16 cellular contexts compared by ENCODE assay signal in genomic region chr19:11194173-11194572, GRCh38. TPM values are rescaled to one million over a fixed set of nuclear protein-coding genes. Genes with fewer than 3 reads are reported as not detected.
A peak's percentile ranks its signal among the peaks of the same experiment; 100 is the strongest.
DNase-seq lines count a peak whose midpoint lies in the region; ATAC-seq and TF ChIP-seq lines count a peak whose summit lies in the region.
"Had no signal": no experiment of that assay in that cellular context is flagged by ENCODE, and none has a peak within 500 bp of the region (broad histone marks: within the 10 kb centered on the region; RNA-seq: fewer than 3 reads in every experiment).

No MANE protein-coding gene starts in this region.

- DNase-seq in AG10803 (ENCODE audit: low read depth) (no peak), glutamatergic neuron (no peak), endothelial cell (ENCODE audit: low spot score) (no peak), natural killer cell (no peak), 8988T (no peak), MCF 10A (ENCODE audit: unreplicated experiment) (no peak)
- DNase-seq: activated CD8-positive, alpha-beta memory T cell treated with anti-CD3 and anti-CD28 coated beads for 24 hours; activated effector memory CD4-positive, alpha-beta T cell treated with Interleukin-2 at 50 U/mL for 16 hours; DMS79; hypothalamus had no signal

- peaks cover 18 to 26% (median 20%) of the 10 kb centered on the region in 3 donors for H3K36me3 ChIP-seq in skeletal muscle tissue (ENCODE audit: control insufficient read depth in 3 of 3, insufficient read depth in 3 of 3, low read length in 3 of 3)
- H3K36me3 ChIP-seq: neural progenitor cell had no signal

- no peaks in the 10 kb centered on the region for H3K4me1 Mint-ChIP-seq in glutamatergic neuron (ENCODE audit: low read depth, unreplicated experiment)
- peaks cover 11% of the 10 kb centered on the region for H3K4me1 Mint-ChIP-seq in endothelial cell (ENCODE audit: unreplicated experiment)
- peaks cover 0 to 15% of the 10 kb centered on the region in 2 donors for H3K4me1 Mint-ChIP-seq in natural killer cell
- H3K4me1 Mint-ChIP-seq in MCF 10A (ENCODE audit: insufficient read depth, unreplicated experiment) = peaks cover 17% of the 10 kb centered on the region

- CTCF ChIA-PET in MCF 10A (lab: Yijun Ruan, JAX) = interaction anchor here (0.5 to 0.7 kb wide), 2 partner anchors 114 to 267 kb away, joined by 3 read pairs; no protein-coding TSS in a partner anchor

- H3K27ac Mint-ChIP-seq in glutamatergic neuron (ENCODE audit: unreplicated experiment) (peak overlapping the region; percentile 70), endothelial cell (ENCODE audit: unreplicated experiment) (no peak overlapping the region), natural killer cell (no peak overlapping the region), MCF 10A (ENCODE audit: low read depth, unreplicated experiment) (no peak overlapping the region)
- H3K27ac Mint-ChIP-seq: neural progenitor cell had no signal

- H3K9me3 Mint-ChIP-seq in glutamatergic neuron (ENCODE audit: unreplicated experiment) (peaks cover 3% of the 10 kb centered on the region), endothelial cell (ENCODE audit: unreplicated experiment) (no peaks in the 10 kb centered on the region), natural killer cell (no peaks in the 10 kb centered on the region), MCF 10A (ENCODE audit: unreplicated experiment) (no peaks in the 10 kb centered on the region)
- H3K9me3 Mint-ChIP-seq: neural progenitor cell had no signal

- peak overlapping the region; percentile 7 for H3K27ac ChIP-seq in skeletal muscle tissue (ENCODE audit: low read depth, low read length)
- H3K27ac ChIP-seq: C4-2B, neural progenitor cell had no signal

- H3K9me3 ChIP-seq in skeletal muscle tissue (ENCODE audit: control insufficient read depth in 3 of 3, low read length in 3 of 3) = peaks cover 0 to 3% (median 0%) of the 10 kb centered on the region in 3 donors
- H3K9me3 ChIP-seq: SJCRH30 had no signal

- H3K4me3 Mint-ChIP-seq in glutamatergic neuron (ENCODE audit: unreplicated experiment) (no peak overlapping the region), endothelial cell (ENCODE audit: unreplicated experiment) (no peak overlapping the region), natural killer cell (no peak overlapping the region), MCF 10A (ENCODE audit: unreplicated experiment) (no peak overlapping the region)
- H3K4me3 Mint-ChIP-seq: neural progenitor cell had no signal

- peak overlapping the region; percentile 22; the same call in 1 of the 2 replicates for H3K4me3 ChIP-seq in AG10803 (ENCODE audit: low read length)
- peak overlapping the region; percentile 53 for H3K4me3 ChIP-seq in WI38 (ENCODE audit: low read depth, low read length)
- peak overlapping the region in 2 of 3 donors; percentile 22 to 32 for H3K4me3 ChIP-seq in skeletal muscle tissue (ENCODE audit: low read length in 3 of 3)
- H3K4me3 ChIP-seq: neural progenitor cell had no signal

- no peak for ATAC-seq in natural killer cell
- ATAC-seq: left lobe of liver had no signal

- POLR2A ChIA-PET in MCF 10A (lab: Yijun Ruan, JAX) = interaction anchor here (1.1 kb wide), 1 partner anchor 181 kb away, joined by 3 read pairs; the partner anchor contains the start of gene SWSAP1

- H3K27me3 Mint-ChIP-seq in glutamatergic neuron (ENCODE audit: unreplicated experiment) (no peaks in the 10 kb centered on the region), endothelial cell (ENCODE audit: unreplicated experiment) (peaks cover 4% of the 10 kb centered on the region), natural killer cell (ENCODE audit: low read depth in 2 of 2) (peaks cover 0 to 3% of the 10 kb centered on the region in 2 donors), MCF 10A (ENCODE audit: insufficient read depth, unreplicated experiment) (no peaks in the 10 kb centered on the region)

- intact Hi-C loops in natural killer cell (cut with micrococcal nuclease) (no loop called here), MCF 10A (cut with micrococcal nuclease) (no loop called here)

- no peaks in the 10 kb centered on the region for H3K27me3 ChIP-seq in skeletal muscle tissue (ENCODE audit: control insufficient read depth in 3 of 3, insufficient read depth in 3 of 3, low read length in 3 of 3)
- H3K27me3 ChIP-seq: neural progenitor cell, SJCRH30 had no signal

- peaks cover 37 to 49% (median 44%) of the 10 kb centered on the region in 3 donors for H3K4me1 ChIP-seq in skeletal muscle tissue (ENCODE audit: control insufficient read depth in 3 of 3, insufficient read depth in 3 of 3, low read length in 3 of 3)
- H3K4me1 ChIP-seq: neural progenitor cell had no signal

- no peak for TF ChIP-seq CTCF in AG10803 (conservative IDR thresholded peaks at IDR 0.05; ENCODE audit: low read length)
- no peak for TF ChIP-seq CTCF in WI38 (IDR thresholded peaks at IDR 0.05; ENCODE audit: low read depth, low read length)
- no peak for TF ChIP-seq CTCF in glutamatergic neuron (IDR thresholded peaks at IDR 0.05; ENCODE audit: partially characterized antibody, unreplicated experiment)
- no peak for TF ChIP-seq CTCF in endothelial cell (IDR thresholded peaks at IDR 0.05; ENCODE audit: unreplicated experiment)
- TF ChIP-seq CTCF in natural killer cell (IDR thresholded peaks at IDR 0.05) = no peak
- no peak for TF ChIP-seq CTCF in MCF 10A (IDR thresholded peaks at IDR 0.05; ENCODE audit: unreplicated experiment)

- BruUV-seq in MCF 10A (replicated peaks; lab: Mats Ljungman, UMichigan) = no TSS peak

- H3K36me3 Mint-ChIP-seq in glutamatergic neuron (ENCODE audit: unreplicated experiment) (no peaks in the 10 kb centered on the region), endothelial cell (ENCODE audit: low read depth, unreplicated experiment) (peaks cover 25% of the 10 kb centered on the region), natural killer cell (no peaks in the 10 kb centered on the region), MCF 10A (ENCODE audit: insufficient read depth, unreplicated experiment) (peaks cover 34% of the 10 kb centered on the region)
- H3K36me3 Mint-ChIP-seq: neural progenitor cell had no signal

- H3K9ac ChIP-seq in skeletal muscle tissue (ENCODE audit: low read depth in 1 of 3, low read length in 3 of 3) = no peak overlapping the region
- H3K9ac ChIP-seq: neural progenitor cell had no signal

RNA-seq across cellular contexts. Expression of gene KANK2, which starts 3.2 kb away (rescaled TPM):
- total RNA-seq in glutamatergic neuron (ENCODE audit: unreplicated experiment) = 23.0 TPM
- 53.2 TPM for total RNA-seq in skeletal muscle tissue
- total RNA-seq in endothelial cell (ENCODE audit: unreplicated experiment) = 103 TPM
- 1 to 10 TPM in 1 of 3 donors, under 1 TPM in 2; 0.82 to 1.3 (median 0.85) TPM for total RNA-seq in natural killer cell
- total RNA-seq in MCF 10A (2022) = 25.0 and 29.2 TPM in 2 replicates

RNA-seq across cellular contexts. Expression of gene SPC24, which starts 38.6 kb away (rescaled TPM):
- total RNA-seq in glutamatergic neuron (ENCODE audit: unreplicated experiment) (3.8 TPM), skeletal muscle tissue (12.0 TPM), endothelial cell (ENCODE audit: unreplicated experiment) (17.0 TPM), natural killer cell (1 to 10 TPM; 1.7 to 6.1 (median 4.1) TPM), MCF 10A (2022) (8.6 and 16.4 TPM in 2 replicates)

RNA-seq across cellular contexts. Expression of gene ANGPTL8, which starts 45.2 kb away (rescaled TPM):
- not detected for total RNA-seq in glutamatergic neuron (ENCODE audit: unreplicated experiment)
- 3.1 TPM for total RNA-seq in skeletal muscle tissue
- not detected for total RNA-seq in endothelial cell (ENCODE audit: unreplicated experiment)
- not detected for total RNA-seq in natural killer cell
- not detected in 2 replicates for total RNA-seq in MCF 10A (2022)
- total RNA-seq: SJCRH30 had no signal

Comparison
In these comparisons a context has a peak if more than half of its experiments do, and no peak if none do; other contexts are left out.
1. RNA of gene KANK2, which starts 3.2 kb away (total RNA-seq): 103 TPM in endothelial cell (single experiment), 53.2 TPM in skeletal muscle tissue (single experiment), 25.0 to 29.2 TPM in MCF 10A and 23.0 TPM in glutamatergic neuron (single experiment); 0.82 to 1.3 TPM in natural killer cell; every median in the first group is over 10 times any median in the second.
2. Peak in every context shown above with its lines, with median percentiles within 50 percentile points of each other: H3K4me3 ChIP-seq.